In genomic region chr6:71513036-71513435, GRCh38 we compare ENCODE assay signal across 22 cellular contexts.
"Had no signal": no experiment of that assay in that cellular context is flagged by ENCODE, and none has a peak within 500 bp of the region (broad histone marks: within the 10 kb centered on the region; RNA-seq: fewer than 3 reads in every experiment).

No MANE protein-coding gene starts in this region.

- H3K4me1 ChIP-seq: pancreas, right lobe of liver, suprapubic skin had no signal

- H3K27me3 ChIP-seq: esophagus squamous epithelium, pancreas, right lobe of liver, suprapubic skin, thyroid gland had no signal

- H3K36me3 ChIP-seq: esophagus squamous epithelium, pancreas, right lobe of liver, suprapubic skin, thyroid gland had no signal

- DNase-seq: cerebellar nuclear complex; cortex of kidney; effector memory CD8-positive, alpha-beta T cell; erythroblast; esophagus squamous epithelium; hypothalamus; naive thymus-derived CD4-positive, alpha-beta T cell; occipital lobe; pancreas; right lobe of liver; stimulated activated CD4-positive, alpha-beta T cell treated with anti-CD3 and anti-CD28 coated beads, Interleukin-12 subunit alpha, Interleukin-12 subunit beta, amount 100 ng/mL, for 4 hours; stimulated activated CD4-positive, alpha-beta T cell treated with anti-CD3 and anti-CD28 coated beads, Interleukin-1b, Interleukin-23, amount 100 ng/mL, for 48 hours; stimulated activated CD4-positive, alpha-beta T cell treated with anti-CD3 and anti-CD28 coated beads, Interleukin-4, amount 100 ng/mL, for 1 hour; stimulated activated CD8-positive, alpha-beta memory T cell treated with anti-CD3 and anti-CD28 coated beads, Interleukin-4, amount 100 ng/mL, for 48 hours; stimulated activated naive CD4-positive, alpha-beta T cell; stimulated activated naive CD8-positive, alpha-beta T cell treated with anti-CD3 and anti-CD28 coated beads, Interleukin-15, amount 100 ng/mL, for 72 hours; thyroid gland; trophoblast cell had no signal

- H3K9me3 ChIP-seq: esophagus squamous epithelium, pancreas, right lobe of liver, suprapubic skin, thyroid gland had no signal

- H3K4me3 ChIP-seq: esophagus squamous epithelium, lung, pancreas, right lobe of liver, smooth muscle cell, suprapubic skin, thyroid gland had no signal

- H3K4me2 ChIP-seq: smooth muscle cell had no signal

- ATAC-seq: effector memory CD8-positive, alpha-beta T cell; left lobe of liver; naive thymus-derived CD4-positive, alpha-beta T cell; pancreas; right lobe of liver; stimulated activated naive CD8-positive, alpha-beta T cell treated with anti-CD3 and anti-CD28 coated beads, Interleukin-15, amount 100 ng/mL, for 72 hours had no signal

- H3K27ac ChIP-seq: esophagus squamous epithelium, pancreas, right lobe of liver, suprapubic skin, thyroid gland had no signal
